8 cellular contexts compared by ENCODE assay signal in the genomic region with DNA sequence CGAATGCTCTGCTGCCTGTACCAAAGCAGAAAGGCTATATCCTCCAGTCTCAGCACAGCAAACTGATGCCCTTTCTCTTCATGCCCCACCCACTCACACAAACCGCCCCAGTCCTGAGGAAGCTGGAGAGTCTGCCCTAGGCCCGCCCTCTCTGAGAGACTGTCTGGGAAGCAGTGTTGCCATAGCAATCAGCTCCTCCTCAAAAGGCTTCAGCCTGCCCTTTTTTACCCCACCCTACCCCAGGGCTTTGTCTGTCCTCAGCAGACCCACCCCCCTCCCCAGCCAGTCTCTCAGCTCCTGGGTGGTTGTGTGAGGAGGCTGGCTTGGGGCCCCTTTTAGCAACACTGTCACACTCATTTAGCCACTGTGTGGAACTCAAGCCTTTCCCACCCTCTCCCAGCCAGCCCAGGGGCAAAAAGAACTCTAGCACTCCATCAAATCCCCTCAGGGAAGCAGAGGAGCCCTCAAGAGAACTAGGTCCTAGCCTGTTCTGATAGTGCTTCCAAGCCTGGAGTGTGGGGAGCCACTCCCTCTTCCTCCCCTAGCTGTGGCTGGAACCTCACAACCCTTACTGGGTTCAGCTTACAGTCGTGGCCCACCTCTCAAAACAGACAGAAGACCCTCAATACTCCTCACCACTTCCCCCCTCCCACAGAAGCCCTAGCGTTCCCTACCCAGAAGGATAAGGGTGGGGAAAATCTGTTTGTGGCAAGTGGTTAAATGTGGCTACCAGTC. TPM values are rescaled to one million over a fixed set of nuclear protein-coding genes. Genes with fewer than 3 reads are reported as not detected.
DNase-seq lines count a peak whose midpoint lies in the region; ATAC-seq, FAIRE-seq and TF ChIP-seq lines count a peak whose summit lies in the region.

No MANE protein-coding gene starts in this region.

- H4K8ac ChIP-seq in H9 (replicated peaks; ENCODE audit: insufficient read length, low read depth, low read length), result no peak overlapping the region

- H3K79me1 ChIP-seq in H9 (ENCODE audit: insufficient read depth, low read depth, low read length, poor library complexity, severe bottlenecking), result no peaks in the 10 kb centered on the region

- peak overlapping the region; percentile 62 for H3K4me3 ChIP-seq in BJ (ENCODE audit: low read depth, low read length)
- H3K4me3 ChIP-seq in endothelial cell of umbilical vein (replicated peaks in 1 of 3; ENCODE audit: insufficient read depth in 1 of 3, low read depth in 1 of 3, low read length in 3 of 3), result peak overlapping the region; percentile 37 to 76 (median 67)

- H2AFZ ChIP-seq in H9 (ENCODE audit: low read length), result no peak overlapping the region
- peak overlapping the region; percentile 54 for H2AFZ ChIP-seq in endothelial cell of umbilical vein (ENCODE audit: low read depth, low read length)

- H3K9ac ChIP-seq in H9 (ENCODE audit: extremely low read depth, insufficient read length, low read length), result no peak overlapping the region
- H3K9ac ChIP-seq in endothelial cell of umbilical vein (replicated peaks; ENCODE audit: extremely low read depth, insufficient read depth, low read length), result peak overlapping the region; percentile 94

- ATAC-seq in GM19452 (IDR thresholded peaks at IDR 0.05; ENCODE audit: unreplicated experiment), result no peak

- no peaks in the 10 kb centered on the region for H3K9me1 ChIP-seq in endothelial cell of umbilical vein (replicated peaks; ENCODE audit: control insufficient read depth, extremely low read depth, insufficient read depth, low read length)

- CTCF ChIA-PET in BJ (lab: Yijun Ruan, JAX), result interaction anchor here (0.6 to 1.7 kb wide), 10 partner anchors 9 to 439 kb away, joined by 3 to 6 read pairs (median 4); a partner anchor contains a TSS
- CTCF ChIA-PET in endothelial cell of umbilical vein (lab: Charles Lee), result interaction anchor here (0.6 to 4.6 kb wide), 14 partner anchors 11 to 497 kb away, joined by 3 to 83 read pairs (median 7); a partner anchor contains a TSS

- H3K27ac Mint-ChIP-seq in H9 (peak overlapping the region; percentile 80 to 97 (median 92)), mesothelial cell of epicardium (peak overlapping the region; percentile 93)

- H2BK5ac ChIP-seq in H9 (ENCODE audit: insufficient read length, low read length), result no peak overlapping the region

- no peak overlapping the region for H3K4ac ChIP-seq in H9 (ENCODE audit: low read depth, low read length)

- H3K4me2 ChIP-seq in H9 (ENCODE audit: insufficient read depth, insufficient read length, low read length), result peak overlapping the region; percentile 89
- peak overlapping the region; percentile 90 for H3K4me2 ChIP-seq in endothelial cell of umbilical vein (ENCODE audit: insufficient read depth, low read length)

- H3K27me3 ChIP-seq in BJ (ENCODE audit: control insufficient read depth, insufficient read depth, low read length) (no peaks in the 10 kb centered on the region), H9 (ENCODE audit: insufficient read depth, low read length) (no peaks in the 10 kb centered on the region), endothelial cell of umbilical vein (ENCODE audit: control insufficient read depth in 2 of 2, insufficient read depth in 2 of 2, low read length in 2 of 2) (no peaks in the 10 kb centered on the region)

- H2BK12ac ChIP-seq in H9 (ENCODE audit: insufficient read length, low read depth, low read length), result no peak overlapping the region

- no peaks in the 10 kb centered on the region for H3K36me3 Mint-ChIP-seq in H9 (ENCODE audit: insufficient read depth in 1 of 3, low read depth in 3 of 3)
- peaks cover 4% of the 10 kb centered on the region for H3K36me3 Mint-ChIP-seq in mesothelial cell of epicardium

- no peaks in the 10 kb centered on the region for H3K9me3 ChIP-seq in H9 (ENCODE audit: control insufficient read depth, low read depth, low read length)
- H3K9me3 ChIP-seq in endothelial cell of umbilical vein (replicated peaks; ENCODE audit: control insufficient read depth, insufficient read depth, low read length), result no peaks in the 10 kb centered on the region

- no peaks in the 10 kb centered on the region for H4K20me1 ChIP-seq in H9 (ENCODE audit: control insufficient read depth, insufficient read depth, insufficient read length)
- no peaks in the 10 kb centered on the region for H4K20me1 ChIP-seq in endothelial cell of umbilical vein (replicated peaks; ENCODE audit: control insufficient read depth, extremely low read depth, insufficient read depth, low read length)

- H3K23me2 ChIP-seq in H9 (ENCODE audit: insufficient read length, low read depth, low read length, poor library complexity, severe bottlenecking), result peaks cover 19% of the 10 kb centered on the region

- no peak overlapping the region; the same call in 1 of the 2 replicates for H3K14ac ChIP-seq in H9 (ENCODE audit: insufficient read depth, low read length)

- no peak for TF ChIP-seq POLR2A in endothelial cell of umbilical vein (IDR thresholded peaks at IDR 0.05; ENCODE audit: low read depth, low read length)

- H2BK20ac ChIP-seq in H9 (ENCODE audit: low read depth, low read length, poor library complexity, severe bottlenecking), result no peak overlapping the region

- H4K5ac ChIP-seq in H9 (ENCODE audit: insufficient read length, low read depth, low read length), result no peak overlapping the region

- H3K9me3 Mint-ChIP-seq in H9, result no peaks in the 10 kb centered on the region
- H3K9me3 Mint-ChIP-seq in mesothelial cell of epicardium, result no peaks in the 10 kb centered on the region

- H3K4me3 Mint-ChIP-seq in H9 (peak overlapping the region; percentile 87 to 94), mesothelial cell of epicardium (peak overlapping the region; percentile 95)

- FAIRE-seq in endothelial cell of umbilical vein (lab: Jason Lieb, UNC), result peak; percentile 99

- no peak overlapping the region for H3K56ac ChIP-seq in H9 (ENCODE audit: insufficient read length, low read depth, low read length)

- intact Hi-C loops in endothelial cell of umbilical vein (cut with micrococcal nuclease), result loop anchor here (1.0 to 5.0 kb wide), 3 partner anchors 42 to 488 kb away; a partner anchor contains a TSS

- no peak overlapping the region for H2AK5ac ChIP-seq in H9 (ENCODE audit: insufficient read length, low read length)

- POLR2A ChIA-PET in BJ (lab: Charles Lee) (interaction anchor here (0.5 to 0.7 kb wide), 3 partner anchors 11 to 375 kb away, joined by 3 to 4 read pairs (median 3); no protein-coding TSS in a partner anchor), endothelial cell of umbilical vein (lab: Charles Lee) (interaction anchor here (0.8 to 1.9 kb wide), 5 partner anchors 34 to 309 kb away, joined by 3 to 8 read pairs (median 5); a partner anchor contains a TSS)

- H3T11ph ChIP-seq in H9 (ENCODE audit: low read length), result no peak overlapping the region

- no CpG with 5 or more reads among the region's 5 CpGs for WGBS in H9 (ENCODE audit: extremely low coverage, insufficient read length, low lambda C conversion rate)

- H3K4me1 ChIP-seq in H9 (ENCODE audit: insufficient read depth, low read length), result peaks cover 2% of the 10 kb centered on the region; the same call in 1 of the 2 replicates
- peaks cover 52% of the 10 kb centered on the region for H3K4me1 ChIP-seq in endothelial cell of umbilical vein (ENCODE audit: control insufficient read depth, extremely low read depth, insufficient read depth, low read length)

- H3K23ac ChIP-seq in H9 (ENCODE audit: insufficient read length, low read depth, low read length), result no peak overlapping the region

- H3K36me3 ChIP-seq in BJ (ENCODE audit: control insufficient read depth, insufficient read depth, low read length) (no peaks in the 10 kb centered on the region), endothelial cell of umbilical vein (ENCODE audit: control insufficient read depth in 2 of 2, extremely low read depth in 1 of 2, insufficient read depth in 2 of 2, low read length in 2 of 2) (no peaks in the 10 kb centered on the region)

- dilution Hi-C loops in endothelial cell of umbilical vein (cut with MboI; ENCODE audit: extremely low pct_ligation_motif_present, low sequenced_read_pairs), result no loop called here

- no peak overlapping the region for H4K91ac ChIP-seq in H9 (ENCODE audit: insufficient read length, low read depth, low read length)

- H3K27me3 Mint-ChIP-seq in H9 (ENCODE audit: low read depth) (0 out of 2 replicates have a peak, but pooled peaks cover 4% of the 10 kb centered on the region), mesothelial cell of epicardium (ENCODE audit: low read depth) (no peaks in the 10 kb centered on the region)

- peak; percentile 89 for DNase-seq in BJ (ENCODE audit: low read depth)
- DNase-seq in H9, result peak; percentile 98
- peak; percentile 34 for DNase-seq in NCI-H82 treated with DMSO at 0.1 percent for 48 hours (lab: John Stamatoyannopoulos, UW; ENCODE audit: unreplicated experiment)
- peak; percentile 77 for DNase-seq in activated CD8-positive, alpha-beta memory T cell treated with anti-CD3 and anti-CD28 coated beads for 24 hours
- DNase-seq in endothelial cell of umbilical vein (ENCODE audit: low read depth, low spot score), result peak; percentile 87
- DNase-seq in mesothelial cell of epicardium (ENCODE audit: low spot score in 2 of 2, unreplicated experiment in 2 of 2), result peak in 1 of 2 experiments; percentile 66
- peak; percentile 44 to 56 for DNase-seq in stimulated activated CD8-positive, alpha-beta memory T cell treated with anti-CD3 and anti-CD28 coated beads, Interleukin-7, amount 100 ng/mL, for 4 hours (ENCODE audit: low read depth in 2 of 2)

- H3K4me1 Mint-ChIP-seq in H9 (peaks cover 44 to 46% of the 10 kb centered on the region in 2 experiments), mesothelial cell of epicardium (peaks cover 53% of the 10 kb centered on the region)

- BruUV-seq in endothelial cell of umbilical vein (replicated peaks; lab: Mats Ljungman, UMichigan), result TSS peak; percentile 98

- H2BK120ac ChIP-seq in H9 (ENCODE audit: low read depth, low read length, poor library complexity, severe bottlenecking), result no peak overlapping the region

- TF ChIP-seq CTCF in BJ (IDR thresholded peaks at IDR 0.05; ENCODE audit: insufficient read depth, low read depth, low read length) (no peak), H9 (conservative IDR thresholded peaks at IDR 0.05) (no peak), endothelial cell of umbilical vein (IDR thresholded peaks at IDR 0.05; ENCODE audit: extremely low read depth in 1 of 2, insufficient read depth in 1 of 2, low read depth in 1 of 2, low read length in 2 of 2) (no peak), mesothelial cell of epicardium (IDR thresholded peaks at IDR 0.05; ENCODE audit: unreplicated experiment) (no peak)

- no peak overlapping the region for H2BK15ac ChIP-seq in H9 (ENCODE audit: low read depth, low read length)

- H3K79me2 ChIP-seq in H9 (ENCODE audit: insufficient read depth, low read length) (no peaks in the 10 kb centered on the region), endothelial cell of umbilical vein (ENCODE audit: control insufficient read depth, insufficient read depth, low read length) (peaks cover 27% of the 10 kb centered on the region)

- peak overlapping the region; percentile 63 for H3K18ac ChIP-seq in H9 (ENCODE audit: insufficient read length, low read depth, low read length)

- H3K27ac ChIP-seq in H9 (ENCODE audit: insufficient read length, low read depth, low read length) (peak overlapping the region; percentile 6), endothelial cell of umbilical vein (ENCODE audit: insufficient read depth, low read depth, low read length) (peak overlapping the region; percentile 96)

RNA-seq across cellular contexts. Expression of a gene that starts 1.4 kb away (rescaled TPM):
- polyA plus RNA-seq in BJ (2011; rRNA removed), result 41.0 and 51.0 TPM in 2 replicates
- polyA minus RNA-seq in BJ (2011; rRNA and poly(A)+ RNA removed), result 26.1 and 33.2 TPM in 2 replicates
- total RNA-seq in H9 (2021), result 5.6 and 6.1 TPM in 2 replicates
- 34.7 and 39.4 TPM in 2 replicates for total RNA-seq in endothelial cell of umbilical vein
- 58.0 and 69.6 TPM in 2 replicates for polyA plus RNA-seq in endothelial cell of umbilical vein
- polyA plus RNA-seq in endothelial cell of umbilical vein (2011; cell fraction: cytosol; rRNA removed), result 40.5 and 44.3 TPM in 2 replicates
- 63.3 and 68.1 TPM in 2 replicates for polyA plus RNA-seq in endothelial cell of umbilical vein (2011; cell fraction: nucleus; rRNA removed)
- 39.3 and 47.8 TPM in 2 replicates for polyA plus RNA-seq in endothelial cell of umbilical vein (2012)
- 36.1 and 38.5 TPM in 2 replicates for polyA minus RNA-seq in endothelial cell of umbilical vein
- polyA minus RNA-seq in endothelial cell of umbilical vein (2011; cell fraction: cytosol; rRNA and poly(A)+ RNA removed), result 3.2 TPM
- 13.1 and 14.2 TPM in 2 replicates for polyA minus RNA-seq in endothelial cell of umbilical vein (2011; cell fraction: nucleus; rRNA and poly(A)+ RNA removed)
- 19.2 to 21.7 TPM (median 21.0 TPM) in 3 replicates for total RNA-seq in mesothelial cell of epicardium

RNA-seq across cellular contexts. Expression of a gene that starts 11.3 kb away (rescaled TPM):
- polyA plus RNA-seq in BJ (2011; rRNA removed), result 134 and 170 TPM in 2 replicates
- 44.9 and 88.0 TPM in 2 replicates for polyA minus RNA-seq in BJ (2011; rRNA and poly(A)+ RNA removed)
- 192 and 193 TPM in 2 replicates for total RNA-seq in H9 (2021)
- 142 and 144 TPM in 2 replicates for total RNA-seq in endothelial cell of umbilical vein
- 187 and 206 TPM in 2 replicates for polyA plus RNA-seq in endothelial cell of umbilical vein
- polyA plus RNA-seq in endothelial cell of umbilical vein (2011; cell fraction: cytosol; rRNA removed), result 186 and 208 TPM in 2 replicates
- polyA plus RNA-seq in endothelial cell of umbilical vein (2011; cell fraction: nucleus; rRNA removed), result 142 and 153 TPM in 2 replicates
- 155 and 168 TPM in 2 replicates for polyA plus RNA-seq in endothelial cell of umbilical vein (2012)
- 80.6 and 98.1 TPM in 2 replicates for polyA minus RNA-seq in endothelial cell of umbilical vein
- 36.0 TPM for polyA minus RNA-seq in endothelial cell of umbilical vein (2011; cell fraction: cytosol; rRNA and poly(A)+ RNA removed)
- 21.5 and 27.6 TPM in 2 replicates for polyA minus RNA-seq in endothelial cell of umbilical vein (2011; cell fraction: nucleus; rRNA and poly(A)+ RNA removed)
- 92.2 to 95.3 TPM (median 93.4 TPM) in 3 replicates for total RNA-seq in mesothelial cell of epicardium

RNA-seq across cellular contexts. Expression of a gene that starts 17.9 kb away (rescaled TPM):
- 18.7 and 26.9 TPM in 2 replicates for polyA plus RNA-seq in BJ (2011; rRNA removed)
- polyA minus RNA-seq in BJ (2011; rRNA and poly(A)+ RNA removed), result 10.6 and 20.0 TPM in 2 replicates
- 20.3 and 23.4 TPM in 2 replicates for total RNA-seq in H9 (2021)
- total RNA-seq in endothelial cell of umbilical vein, result 17.7 and 23.5 TPM in 2 replicates
- polyA plus RNA-seq in endothelial cell of umbilical vein, result 27.3 and 29.8 TPM in 2 replicates
- polyA plus RNA-seq in endothelial cell of umbilical vein (2011; cell fraction: cytosol; rRNA removed), result 15.6 and 15.7 TPM in 2 replicates
- 37.9 and 39.9 TPM in 2 replicates for polyA plus RNA-seq in endothelial cell of umbilical vein (2011; cell fraction: nucleus; rRNA removed)
- 12.1 and 16.4 TPM in 2 replicates for polyA plus RNA-seq in endothelial cell of umbilical vein (2012)
- 26.8 and 30.7 TPM in 2 replicates for polyA minus RNA-seq in endothelial cell of umbilical vein
- 17.0 TPM for polyA minus RNA-seq in endothelial cell of umbilical vein (2011; cell fraction: cytosol; rRNA and poly(A)+ RNA removed)
- polyA minus RNA-seq in endothelial cell of umbilical vein (2011; cell fraction: nucleus; rRNA and poly(A)+ RNA removed), result 14.3 and 21.3 TPM in 2 replicates
- total RNA-seq in mesothelial cell of epicardium, result 28.4 to 31.2 TPM (median 28.9 TPM) in 3 replicates

RNA-seq across cellular contexts. Expression of a gene that starts 34.5 kb away (rescaled TPM):
- polyA plus RNA-seq in BJ (2011; rRNA removed) (11.9 and 13.6 TPM in 2 replicates), endothelial cell of umbilical vein (26.5 and 31.6 TPM in 2 replicates)
- 12.5 and 13.6 TPM in 2 replicates for polyA minus RNA-seq in BJ (2011; rRNA and poly(A)+ RNA removed)
- total RNA-seq in H9 (2021) (86.9 and 88.0 TPM in 2 replicates), endothelial cell of umbilical vein (50.0 and 58.0 TPM in 2 replicates), mesothelial cell of epicardium (48.8 to 52.2 TPM (median 51.8 TPM) in 3 replicates)
- polyA plus RNA-seq in endothelial cell of umbilical vein (2011; cell fraction: cytosol; rRNA removed), result 25.1 and 25.9 TPM in 2 replicates
- polyA plus RNA-seq in endothelial cell of umbilical vein (2011; cell fraction: nucleus; rRNA removed), result 136 and 163 TPM in 2 replicates
- polyA plus RNA-seq in endothelial cell of umbilical vein (2012), result 34.0 and 48.0 TPM in 2 replicates
- 31.6 and 38.1 TPM in 2 replicates for polyA minus RNA-seq in endothelial cell of umbilical vein
- polyA minus RNA-seq in endothelial cell of umbilical vein (2011; cell fraction: cytosol; rRNA and poly(A)+ RNA removed), result 33.4 TPM
- polyA minus RNA-seq in endothelial cell of umbilical vein (2011; cell fraction: nucleus; rRNA and poly(A)+ RNA removed), result 38.6 and 53.9 TPM in 2 replicates

RNA-seq across cellular contexts. Expression of a gene that starts 41.9 kb away (rescaled TPM):
- 305 and 333 TPM in 2 replicates for polyA plus RNA-seq in BJ (2011; rRNA removed)
- polyA minus RNA-seq in BJ (2011; rRNA and poly(A)+ RNA removed), result 230 and 336 TPM in 2 replicates
- total RNA-seq in H9 (2021), result 407 and 409 TPM in 2 replicates
- total RNA-seq in endothelial cell of umbilical vein, result 450 and 493 TPM in 2 replicates
- 310 and 349 TPM in 2 replicates for polyA plus RNA-seq in endothelial cell of umbilical vein
- polyA plus RNA-seq in endothelial cell of umbilical vein (2011; cell fraction: cytosol; rRNA removed), result 326 and 364 TPM in 2 replicates
- polyA plus RNA-seq in endothelial cell of umbilical vein (2011; cell fraction: nucleus; rRNA removed), result 575 and 655 TPM in 2 replicates
- polyA plus RNA-seq in endothelial cell of umbilical vein (2012), result 540 and 568 TPM in 2 replicates
- 905 and 912 TPM in 2 replicates for polyA minus RNA-seq in endothelial cell of umbilical vein
- 223 TPM for polyA minus RNA-seq in endothelial cell of umbilical vein (2011; cell fraction: cytosol; rRNA and poly(A)+ RNA removed)
- 389 and 396 TPM in 2 replicates for polyA minus RNA-seq in endothelial cell of umbilical vein (2011; cell fraction: nucleus; rRNA and poly(A)+ RNA removed)
- 313 to 318 TPM (median 317 TPM) in 3 replicates for total RNA-seq in mesothelial cell of epicardium
